ENCODE assay signal across 19 cellular contexts in genomic region chr7:644381-645305, GRCh38.
"Had no signal": no experiment of that assay in that cellular context is flagged by ENCODE, and none has a peak within 500 bp of the region (broad histone marks: within the 10 kb centered on the region; RNA-seq: fewer than 3 reads in every experiment).

No MANE protein-coding gene starts in this region.

- H3K27ac Mint-ChIP-seq: activated naive CD8-positive, alpha-beta T cell; endodermal cell; memory B cell; naive B cell had no signal

- H3K9me3 ChIP-seq: vagina had no signal

- H2AFZ ChIP-seq: parathyroid adenoma had no signal

- H3K36me3 ChIP-seq: cardiac muscle cell, left lung, tibial nerve, vagina, WERI-Rb-1 had no signal

- H3K27ac ChIP-seq: cardiac muscle cell, foreskin keratinocyte, left lung, parathyroid adenoma, tibial nerve, vagina, WERI-Rb-1 had no signal

- FAIRE-seq: kidney had no signal

- H3K27me3 Mint-ChIP-seq: activated naive CD8-positive, alpha-beta T cell; naive B cell had no signal

- H3K27me3 ChIP-seq: cardiac muscle cell, foreskin keratinocyte, left lung, tibial nerve, vagina had no signal

- H3K4me3 ChIP-seq: cardiac muscle cell, left lung, tibial nerve, vagina had no signal

- ATAC-seq: foreskin keratinocyte; left lung; stimulated activated naive CD8-positive, alpha-beta T cell treated with anti-CD3 and anti-CD28 coated beads, Interleukin-15, Interleukin-2, amounts not matched to agents 100 U/mL and 50 U/mL, for 24 hours had no signal

- H3K4me3 Mint-ChIP-seq: activated naive CD8-positive, alpha-beta T cell; endodermal cell; memory B cell; naive B cell; neural crest cell had no signal

- H3K4me1 ChIP-seq: foreskin keratinocyte, left lung, parathyroid adenoma, tibial nerve, vagina had no signal

- H3K4me1 Mint-ChIP-seq: endodermal cell had no signal

- DNase-seq: activated CD4-positive, alpha-beta T cell treated with anti-CD3 and anti-CD28 coated beads, Interleukin-2, amount 50 U/mL, for 4 hours; endodermal cell; foreskin keratinocyte; glutamatergic neuron; naive B cell; stimulated activated naive CD8-positive, alpha-beta T cell treated with anti-CD3 and anti-CD28 coated beads, Interleukin-15, Interleukin-2, amounts not matched to agents 100 U/mL and 50 U/mL, for 24 hours; substantia nigra; SW 1271; T-helper 2 cell; WERI-Rb-1 had no signal

- H3K9me3 Mint-ChIP-seq: endodermal cell, neural crest cell had no signal

- H3K9ac ChIP-seq: parathyroid adenoma had no signal
